1 cellular context compared by ENCODE assay signal in the genomic region with DNA sequence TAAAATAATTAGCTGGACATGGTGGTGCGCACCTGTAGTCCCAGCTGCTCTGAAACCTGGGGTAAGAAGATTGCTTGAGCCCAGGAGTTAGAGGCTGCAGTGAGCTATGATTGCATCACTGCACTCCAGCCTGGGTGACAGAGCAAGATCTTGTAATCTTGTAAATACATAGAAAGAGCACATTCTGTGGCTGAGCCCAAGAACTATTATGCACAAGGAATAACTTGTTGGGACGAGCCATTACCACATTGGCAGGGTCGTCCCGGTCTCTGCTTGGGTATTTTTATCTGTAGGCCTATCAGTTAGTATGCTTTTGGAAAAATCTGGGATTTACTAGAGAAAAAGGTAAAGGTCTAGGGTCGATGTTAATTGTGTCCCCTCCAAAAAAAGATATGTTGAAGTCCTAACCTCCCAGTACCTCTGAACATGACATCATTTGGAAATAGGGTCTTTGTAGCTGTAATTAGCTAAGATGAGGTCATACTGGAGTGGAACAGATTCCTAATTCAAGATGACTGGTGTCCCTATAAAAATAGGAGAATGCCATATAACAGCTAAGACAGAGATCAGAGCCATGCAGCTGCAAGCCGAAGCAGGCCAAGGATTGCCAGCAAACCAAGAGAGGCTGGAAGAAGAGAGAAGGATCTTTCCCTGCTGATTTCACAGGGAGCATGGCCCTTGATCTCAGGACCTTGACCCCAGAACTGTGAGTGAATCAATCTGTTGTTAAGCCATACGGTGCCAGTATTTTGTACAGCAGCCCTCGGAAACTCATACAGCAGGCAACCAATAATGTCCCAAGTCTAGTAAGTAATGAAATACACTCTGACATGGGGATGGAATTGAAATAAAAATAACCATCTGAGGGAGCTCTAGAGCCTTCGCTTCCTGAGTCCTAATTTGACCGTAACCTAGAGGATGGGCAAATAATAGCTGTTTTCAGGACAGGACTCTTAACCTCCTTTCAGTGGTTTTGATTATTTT.
TF ChIP-seq lines count a peak whose summit lies in the region.

No MANE protein-coding gene starts in this region.

TF ChIP-seq in H1, 55 proteins besides CTCF, POLR2A, EP300 and RAD21 (continued from another document):
- TF ChIP-seq RXRA (IDR thresholded peaks at IDR 0.05; ENCODE audit: insufficient read depth, low read depth, low read length) (no peak), BCL11A (IDR thresholded peaks at IDR 0.05; ENCODE audit: low read depth in 2 of 2, low read length in 2 of 2) (no peak)
